ENCODE assay signal across 20 cellular contexts in the genomic region with DNA sequence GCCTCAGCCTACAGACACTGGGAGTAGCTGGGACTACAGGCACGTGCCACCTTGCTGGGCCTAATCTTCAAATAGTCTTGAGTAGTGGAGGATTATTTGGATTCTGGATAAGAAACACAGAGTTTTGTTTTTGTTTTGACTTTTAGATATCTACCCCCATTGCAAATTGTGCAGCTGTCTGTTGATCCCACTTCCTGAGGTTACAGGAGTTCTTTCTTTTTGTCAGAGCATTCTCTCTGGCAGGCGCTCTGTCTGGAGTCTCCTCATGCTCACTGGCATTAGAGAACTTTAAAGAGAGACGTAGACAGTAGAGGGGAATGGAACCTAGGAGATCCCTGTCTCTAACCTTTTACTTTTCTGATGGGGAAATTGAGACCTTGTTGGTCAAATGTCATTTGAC. TPM values are rescaled to one million over a fixed set of nuclear protein-coding genes. Genes with fewer than 3 reads are reported as not detected.
"Had no signal": no experiment of that assay in that cellular context is flagged by ENCODE, and none has a peak within 500 bp of the region (broad histone marks: within the 10 kb centered on the region; RNA-seq: fewer than 3 reads in every experiment).

No MANE protein-coding gene starts in this region.

- ATAC-seq: activated CD8-positive, alpha-beta T cell treated with anti-CD3 and anti-CD28 coated beads, Interleukin-2, amount 10 ng/mL, durations not matched to agents 7 days and 5 days; body of pancreas; effector memory CD8-positive, alpha-beta T cell; naive thymus-derived CD8-positive, alpha-beta T cell; psoas muscle; WTC11 had no signal

- H3K9me3 ChIP-seq: adrenal gland, body of pancreas, psoas muscle, sigmoid colon, stomach, thoracic aorta had no signal

- H3K27ac ChIP-seq: body of pancreas, psoas muscle, thoracic aorta had no signal

- H3K36me3 ChIP-seq: adrenal gland, sigmoid colon, stomach, thoracic aorta had no signal

- H3K4me3 Mint-ChIP-seq: activated CD8-positive, alpha-beta T cell treated with anti-CD3 and anti-CD28 coated beads, Interleukin-2, amount 10 ng/mL, durations not matched to agents 7 days and 5 days; activated naive CD4-positive, alpha-beta T cell treated with anti-CD3 and anti-CD28 coated beads for 36 hours; WTC11 had no signal

- H3K9me3 Mint-ChIP-seq: activated naive CD4-positive, alpha-beta T cell treated with anti-CD3 and anti-CD28 coated beads for 36 hours; effector memory CD8-positive, alpha-beta T cell; naive thymus-derived CD8-positive, alpha-beta T cell had no signal

- H3K27me3 ChIP-seq: body of pancreas, sigmoid colon had no signal

- H3K36me3 Mint-ChIP-seq: naive thymus-derived CD8-positive, alpha-beta T cell; WTC11 had no signal

- H3K27ac Mint-ChIP-seq: activated CD8-positive, alpha-beta T cell treated with anti-CD3 and anti-CD28 coated beads, Interleukin-2, amount 10 ng/mL, durations not matched to agents 7 days and 5 days; activated naive CD4-positive, alpha-beta T cell treated with anti-CD3 and anti-CD28 coated beads for 36 hours; effector memory CD8-positive, alpha-beta T cell; naive thymus-derived CD8-positive, alpha-beta T cell; WTC11 had no signal

- H3K4me3 ChIP-seq: adrenal gland, body of pancreas, psoas muscle, sigmoid colon, stomach, thoracic aorta had no signal

- H3K4me1 Mint-ChIP-seq: WTC11 had no signal

- DNase-seq: activated CD4-positive, alpha-beta T cell treated with anti-CD3 and anti-CD28 coated beads for 48 hours; activated CD8-positive, alpha-beta memory T cell treated with anti-CD3 and anti-CD28 coated beads, Interleukin-2, amount 50 U/mL, for 48 hours; activated CD8-positive, alpha-beta T cell treated with anti-CD3 and anti-CD28 coated beads, Interleukin-2, amount 10 ng/mL, durations not matched to agents 7 days and 5 days; activated naive CD4-positive, alpha-beta T cell treated with anti-CD3 and anti-CD28 coated beads for 36 hours; adrenal gland; body of pancreas; central memory CD4-positive, alpha-beta T cell; effector memory CD8-positive, alpha-beta T cell; kidney glomerular epithelial cell; midbrain; naive thymus-derived CD8-positive, alpha-beta T cell; occipital lobe; psoas muscle; sigmoid colon; stimulated activated CD4-positive, alpha-beta T cell treated with anti-CD3 and anti-CD28 coated beads, Interleukin-4, amount 100 ng/mL, for 1 hour; stomach had no signal

RNA-seq across cellular contexts. Expression of a gene that starts 7.8 kb away (rescaled TPM):
- total RNA-seq: activated CD8-positive, alpha-beta T cell treated with anti-CD3 and anti-CD28 coated beads, Interleukin-2, amount 10 ng/mL, durations not matched to agents 7 days and 5 days; activated naive CD4-positive, alpha-beta T cell treated with anti-CD3 and anti-CD28 coated beads for 36 hours; glomerular endothelial cell; naive thymus-derived CD8-positive, alpha-beta T cell; T-helper 1 cell treated with Interleukin-12 subunit alpha and Interleukin-12 subunit beta and Interleukin-4 antibody, amounts not matched to agents 30 ng/mL and 1 ng/mL, for 36 hours had no signal
- polyA plus RNA-seq: naive thymus-derived CD8-positive, alpha-beta T cell had no signal

RNA-seq across cellular contexts. Expression of a gene that starts 12.3 kb away (rescaled TPM):
- total RNA-seq: activated naive CD4-positive, alpha-beta T cell treated with anti-CD3 and anti-CD28 coated beads for 36 hours; T-helper 1 cell treated with Interleukin-12 subunit alpha and Interleukin-12 subunit beta and Interleukin-4 antibody, amounts not matched to agents 30 ng/mL and 1 ng/mL, for 36 hours had no signal
- polyA plus RNA-seq: naive thymus-derived CD8-positive, alpha-beta T cell had no signal
